ENCODE assay signal across 22 cellular contexts in the genomic region with DNA sequence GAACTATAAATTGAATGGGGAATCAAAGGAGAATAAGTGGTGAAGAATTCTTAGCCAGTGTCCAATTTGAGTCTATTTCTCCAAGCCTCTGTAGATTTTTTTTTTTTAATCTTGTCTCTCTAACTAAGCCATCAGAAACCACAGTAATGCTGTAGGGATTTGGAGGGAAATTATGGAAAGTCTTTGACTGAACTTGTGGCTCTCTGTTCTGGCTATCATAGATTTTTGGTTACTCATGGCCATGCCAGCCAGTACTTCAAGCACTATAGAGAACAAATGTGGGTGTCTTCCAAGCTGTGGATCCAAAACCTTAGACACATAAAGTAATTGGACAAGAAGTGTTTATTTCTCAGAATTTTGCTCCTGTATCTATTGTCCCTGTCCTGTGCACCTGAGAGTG.
"Had no signal": no experiment of that assay in that cellular context is flagged by ENCODE, and none has a peak within 500 bp of the region (broad histone marks: within the 10 kb centered on the region; RNA-seq: fewer than 3 reads in every experiment).

No MANE protein-coding gene starts in this region.

- DNase-seq: activated CD4-positive, alpha-beta T cell treated with anti-CD3 and anti-CD28 coated beads for 48 hours; activated CD4-positive, alpha-beta T cell treated with anti-CD3 and anti-CD28 coated beads, Interleukin-2, amount 50 U/mL, for 4 hours; activated CD4-positive, CD25-positive, alpha-beta regulatory T cell treated with anti-CD3 and anti-CD28 coated beads, Interleukin-2, amount 50 U/mL, for 72 hours; activated CD8-positive, alpha-beta memory T cell treated with anti-CD3 and anti-CD28 coated beads, Interleukin-2, amount 50 U/mL, for 48 hours; activated CD8-positive, alpha-beta T cell treated with anti-CD3 and anti-CD28 coated beads, Interleukin-2, amount 10 ng/mL, durations not matched to agents 7 days and 5 days; activated naive CD4-positive, alpha-beta T cell treated with anti-CD3 and anti-CD28 coated beads, Interleukin-2, amount 50 U/mL, for 16 hours; activated naive CD8-positive, alpha-beta T cell treated with anti-CD3 and anti-CD28 coated beads, Interleukin-2, amount 10 ng/mL, durations not matched to agents 7 days and 5 days; activated T-cell treated with anti-CD3 and anti-CD28 coated beads, Interleukin-2, amount 50 U/mL, for 1 hour; amniotic stem cell; IMR-90; Kasumi-1; KBM-7; MM.1S; NCI-H1105; NCI-H1436; NCI-H1694 treated with DMSO at 0.1 percent for 48 hours; NCI-H2029 treated with DMSO at 0.1 percent for 48 hours; NCI-H510A treated with DMSO at 0.1 percent for 48 hours; NCI-H69; SIG-M5; T-helper 17 cell; T-helper 9 cell had no signal
